Comparison of ENCODE assay signal across 16 cellular contexts in genomic region chr4:98491862-98492554, GRCh38.
DNase-seq lines count a peak whose midpoint lies in the region; ATAC-seq and TF ChIP-seq lines count a peak whose summit lies in the region.
"Had no signal": no experiment of that assay in that cellular context is flagged by ENCODE, and none has a peak within 500 bp of the region (broad histone marks: within the 10 kb centered on the region; RNA-seq: fewer than 3 reads in every experiment).

No MANE protein-coding gene starts in this region.

- no peaks in the 10 kb centered on the region for H3K9me2 ChIP-seq in GM23338 (ENCODE audit: insufficient read depth)

- H3K4me2 ChIP-seq in GM23338 = no peak overlapping the region

- H3K27ac ChIP-seq in GM23338 (ENCODE audit: low read depth) (no peak overlapping the region), sigmoid colon (peak overlapping the region; percentile 4 to 68 (median 66))

- intact Hi-C loops in sigmoid colon (cut with DNase I) = loop anchor here (10.0 kb wide), 1 partner anchor 163 kb away; the partner anchor contains the start of gene TSPAN5

- no peaks in the 10 kb centered on the region for H3K36me3 Mint-ChIP-seq in GM23338 (ENCODE audit: low read depth)

- no peaks in the 10 kb centered on the region for H3F3A ChIP-seq in GM23338 (replicated peaks; ENCODE audit: low read depth)

- WGBS in sigmoid colon, 2 donors = 92 to 96% methylated on average over 6 of the region's 6 CpGs

- H4K20me1 ChIP-seq in GM23338 (replicated peaks; ENCODE audit: insufficient read depth) = no peaks in the 10 kb centered on the region; the same call in 1 of the 2 replicates

- H3K36me3 ChIP-seq in GM23338 (ENCODE audit: insufficient read depth) (no peaks in the 10 kb centered on the region), sigmoid colon (no peaks in the 10 kb centered on the region)
- H3K36me3 ChIP-seq: stomach had no signal

- ATAC-seq in GM23338 = peak; percentile 36; the same call in 2 of the 3 replicates
- ATAC-seq in HG02642 (IDR thresholded peaks at IDR 0.05; ENCODE audit: poor library complexity, unreplicated experiment) = no peak
- ATAC-seq: HCT116, PC-3, right cardiac atrium had no signal

- H3K27me3 ChIP-seq in GM23338 (ENCODE audit: insufficient read depth) (no peaks in the 10 kb centered on the region), sigmoid colon (no peaks in the 10 kb centered on the region)
- H3K27me3 ChIP-seq: stomach had no signal

- H3K4me1 ChIP-seq in GM23338 (ENCODE audit: insufficient read depth) = peaks cover 16% of the 10 kb centered on the region
- H3K4me1 ChIP-seq in sigmoid colon = peaks cover 0 to 57% (median 34%) of the 10 kb centered on the region in 4 donors

- no peak for TF ChIP-seq POLR2A in sigmoid colon (IDR thresholded peaks at IDR 0.05)

- DNase-seq in GM23338 (ENCODE audit: low spot score) (peak; percentile 22), amniotic epithelial cell (ENCODE audit: low read depth) (peak; percentile 78), glomerular visceral epithelial cell (ENCODE audit: extremely low spot score) (peak; percentile 67), sigmoid colon (no peak), NCI-H2107 (lab: John Stamatoyannopoulos, UW) (no peak), DMS153 treated with DMSO at 0.1 percent for 48 hours (lab: John Stamatoyannopoulos, UW; ENCODE audit: unreplicated experiment) (no peak)
- DNase-seq: activated CD4-positive, alpha-beta T cell treated with anti-CD3 and anti-CD28 coated beads, Interleukin-2, amount 50 U/mL, for 48 hours; activated gamma-delta T cell treated with Interleukin-2 at 50 U/mL for 16 hours; CD4-positive, alpha-beta T cell; NCI-H1048; PC-3; right cardiac atrium; stomach; T-helper 2 cell had no signal

- no peak overlapping the region for H3K4me3 Mint-ChIP-seq in GM23338
- H3K4me3 Mint-ChIP-seq: CD4-positive, alpha-beta T cell had no signal

- H3K4me3 ChIP-seq in GM23338 (no peak overlapping the region), sigmoid colon (no peak overlapping the region)
- H3K4me3 ChIP-seq: stomach had no signal

- H2AFZ ChIP-seq in GM23338 = no peak overlapping the region

- H3K27ac Mint-ChIP-seq in GM23338 = peak overlapping the region; percentile 58; the same call in 1 of the 2 replicates
- H3K27ac Mint-ChIP-seq: CD4-positive, alpha-beta T cell had no signal

- H3K9me3 ChIP-seq in sigmoid colon = no peaks in the 10 kb centered on the region
- H3K9me3 ChIP-seq: stomach had no signal

- TF ChIP-seq CTCF in GM23338 (conservative IDR thresholded peaks at IDR 0.05; ENCODE audit: low read depth in 2 of 2) (no peak), sigmoid colon (IDR thresholded peaks at IDR 0.05) (no peak)

- H3K79me2 ChIP-seq in GM23338 (replicated peaks; ENCODE audit: insufficient read depth) = no peaks in the 10 kb centered on the region

- peaks cover 26% of the 10 kb centered on the region for H3K4me1 Mint-ChIP-seq in GM23338

- H3K9me3 Mint-ChIP-seq in GM23338 = no peaks in the 10 kb centered on the region
- H3K9me3 Mint-ChIP-seq: CD4-positive, alpha-beta T cell had no signal

- H3K27me3 Mint-ChIP-seq in GM23338 (ENCODE audit: insufficient read depth, low read depth, poor library complexity) = peaks cover 2% of the 10 kb centered on the region
- H3K27me3 Mint-ChIP-seq: CD4-positive, alpha-beta T cell had no signal

- no peak for TF ChIP-seq EP300 in sigmoid colon (IDR thresholded peaks at IDR 0.05)

TF ChIP-seq in GM23338, 12 proteins besides CTCF, POLR2A, EP300 and RAD21:
- no peak for TF ChIP-seq ZNF331 (CRISPR knock-in tag; IDR thresholded peaks at IDR 0.05; ENCODE audit: low read depth)

Comparison
In these comparisons a context has a peak if more than half of its experiments do, and no peak if none do; other contexts are left out.
1. DNase-seq: peak in GM23338 (single experiment), amniotic epithelial cell (single experiment) and glomerular visceral epithelial cell (single experiment); none in sigmoid colon (single experiment), NCI-H2107 (single experiment) and DMS153 treated with DMSO at 0.1 percent for 48 hours (single experiment).